ENCODE assay signal across 1 cellular context in genomic region chr1:150010388-150011115, GRCh38.
TF ChIP-seq lines count a peak whose summit lies in the region.

Gene OTUD7B (minus strand): TSS chr1:150010726. CDS start chr1:149977510, 33,216 bp downstream.

TF ChIP-seq in HEK293, 187 proteins besides CTCF, POLR2A, EP300 and RAD21 (continued from another document and continues in another):
- TF ChIP-seq PRDM4 (tag by site-specific recombination; IDR thresholded peaks at IDR 0.05) (peak; percentile 42; the same call in 1 of the 2 replicates), ZNF398 (tag by site-specific recombination; IDR thresholded peaks at IDR 0.05) (peak; percentile 67), ZSCAN16 (tag by site-specific recombination; IDR thresholded peaks at IDR 0.05) (no peak; the same call in 1 of the 2 replicates), ZFHX2 (tag by site-specific recombination; conservative IDR thresholded peaks at IDR 0.05) (peak; percentile 89), EGR2 (tag by site-specific recombination; IDR thresholded peaks at IDR 0.05; ENCODE audit: low read depth) (peak; percentile 84), ZNF510 (tag by site-specific recombination; IDR thresholded peaks at IDR 0.05; ENCODE audit: insufficient replicate concordance) (no peak), ZNF501 (tag by site-specific recombination; IDR thresholded peaks at IDR 0.05) (peak; percentile 95), ZNF768 (tag by site-specific recombination; IDR thresholded peaks at IDR 0.05) (no peak; the same call in 1 of the 2 replicates), ZNF37A (tag by site-specific recombination; IDR thresholded peaks at IDR 0.05) (no peak), ZNF214 (tag by site-specific recombination; IDR thresholded peaks at IDR 0.05; ENCODE audit: borderline replicate concordance) (no peak), ZNF10 (tag by site-specific recombination; IDR thresholded peaks at IDR 0.05) (peak; percentile 75; the same call in 1 of the 2 replicates), FEZF1 (tag by site-specific recombination; IDR thresholded peaks at IDR 0.05) (peak; percentile 43; the same call in 1 of the 2 replicates), ZFP37 (tag by site-specific recombination; IDR thresholded peaks at IDR 0.05) (peak; percentile 97), ZNF324 (tag by site-specific recombination; IDR thresholded peaks at IDR 0.05) (peak; percentile 89), ZSCAN18 (tag by site-specific recombination; IDR thresholded peaks at IDR 0.05) (0 out of 2 replicates have a peak, but pooled peaks have one; percentile 30), ZNF791 (tag by site-specific recombination; IDR thresholded peaks at IDR 0.05) (no peak), GLIS2 (tag by site-specific recombination; IDR thresholded peaks at IDR 0.05) (peak; percentile 70), ZBTB11 (tag by site-specific recombination; conservative IDR thresholded peaks at IDR 0.05; ENCODE audit: low read depth) (peak; percentile 99), SCRT1 (tag by site-specific recombination; IDR thresholded peaks at IDR 0.05; ENCODE audit: borderline replicate concordance) (no peak; the same call in 1 of the 2 replicates), ZSCAN4 (tag by site-specific recombination; IDR thresholded peaks at IDR 0.05) (peak; percentile 49; the same call in 1 of the 2 replicates), ZBTB48 (tag by site-specific recombination; IDR thresholded peaks at IDR 0.05) (peak; percentile 69), ZNF558 (tag by site-specific recombination; IDR thresholded peaks at IDR 0.05) (peak; percentile 20; the same call in 1 of the 2 replicates), ZBTB44 (tag by site-specific recombination; IDR thresholded peaks at IDR 0.05) (peak; percentile 29; the same call in 1 of the 2 replicates), ZNF488 (tag by site-specific recombination; IDR thresholded peaks at IDR 0.05) (no peak), ZNF837 (tag by site-specific recombination; IDR thresholded peaks at IDR 0.05) (0 out of 2 replicates have a peak, but pooled peaks have one; percentile 45), BCL11B (tag by site-specific recombination; IDR thresholded peaks at IDR 0.05; ENCODE audit: low read depth) (peak; percentile 70; the same call in 1 of the 2 replicates), ZNF580 (tag by site-specific recombination; IDR thresholded peaks at IDR 0.05) (peak; percentile 92; the same call in 1 of the 2 replicates), ZFP69B (tag by site-specific recombination; IDR thresholded peaks at IDR 0.05) (no peak; the same call in none of the 2 replicates), IKZF3 (tag by site-specific recombination; IDR thresholded peaks at IDR 0.05) (peak; percentile 92), ZNF155 (tag by site-specific recombination; IDR thresholded peaks at IDR 0.05) (no peak), ZBTB6 (tag by site-specific recombination; IDR thresholded peaks at IDR 0.05) (peak; percentile 100), HOXA7 (CRISPR knock-in tag; IDR thresholded peaks at IDR 0.05; ENCODE audit: borderline replicate concordance) (no peak), OVOL3 (tag by site-specific recombination; IDR thresholded peaks at IDR 0.05) (peak; percentile 78; the same call in 1 of the 2 replicates), ZNF362 (tag by site-specific recombination; IDR thresholded peaks at IDR 0.05) (peak; percentile 13; the same call in 1 of the 2 replicates), SP3 (tag by site-specific recombination; IDR thresholded peaks at IDR 0.05) (peak; percentile 99)
